ENCODE assay signal across 20 cellular contexts in the genomic region with DNA sequence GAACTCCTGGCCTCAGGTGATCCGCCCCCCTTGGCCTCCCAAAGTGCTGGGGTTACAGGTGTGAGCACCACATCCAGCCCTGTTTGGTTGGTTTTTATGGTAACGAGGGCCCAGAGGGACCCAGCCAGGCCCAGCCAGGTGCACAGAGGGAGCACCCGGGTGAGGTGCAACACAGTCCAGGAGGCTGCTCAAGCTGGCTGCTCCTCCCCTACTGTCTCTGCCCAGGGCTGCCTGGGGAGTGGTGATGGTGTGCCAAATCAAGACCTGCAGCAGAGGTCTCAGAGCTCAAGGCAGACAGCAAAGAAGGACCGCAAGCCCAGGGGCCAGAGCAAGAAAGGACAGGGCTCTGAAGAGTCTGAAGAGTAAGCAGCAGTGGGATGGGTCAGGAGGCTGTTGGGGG. TPM values are rescaled to one million over a fixed set of nuclear protein-coding genes. Genes with fewer than 3 reads are reported as not detected.
"Had no signal": no experiment of that assay in that cellular context is flagged by ENCODE, and none has a peak within 500 bp of the region (broad histone marks: within the 10 kb centered on the region; RNA-seq: fewer than 3 reads in every experiment).

No MANE protein-coding gene starts in this region.

- H3K4me1 Mint-ChIP-seq: activated naive CD4-positive, alpha-beta T cell treated with anti-CD3 and anti-CD28 coated beads, Interleukin-2, amount 50 U/mL, for 24 hours had no signal

- H3K27ac Mint-ChIP-seq: activated naive CD4-positive, alpha-beta T cell treated with anti-CD3 and anti-CD28 coated beads, Interleukin-2, amount 50 U/mL, for 24 hours; stimulated activated naive CD8-positive, alpha-beta T cell treated with anti-CD3 and anti-CD28 coated beads, Interleukin-15, Interleukin-2, amounts not matched to agents 100 ng/mL and 50 ng/mL, for 24 hours; T-helper 1 cell treated with Interleukin-12 subunit alpha and Interleukin-12 subunit beta and Interleukin-4 antibody, amounts not matched to agents 30 μg/mL and 1 μg/mL, for 36 hours had no signal

- H3K36me3 ChIP-seq: colonic mucosa, pancreas, upper lobe of left lung had no signal

- ATAC-seq: pancreas had no signal

- H3K27me3 ChIP-seq: colonic mucosa, pancreas, upper lobe of left lung had no signal

- FAIRE-seq: pancreas, TTC549 had no signal

- H3K9me3 ChIP-seq: colonic mucosa, pancreas, upper lobe of left lung had no signal

- DNase-seq: activated CD4-positive, alpha-beta T cell treated with anti-CD3 and anti-CD28 coated beads, Interleukin-2, amount 50 U/mL, for 4 hours; activated CD4-positive, CD25-positive, alpha-beta regulatory T cell treated with anti-CD3 and anti-CD28 coated beads, Interleukin-2, amount 50 U/mL, for 72 hours; activated effector memory CD4-positive, alpha-beta T cell treated with Interleukin-2 at 50 U/mL for 16 hours; activated T-cell treated with anti-CD3 and anti-CD28 coated beads, Interleukin-2, amount 50 U/mL, for 1 hour; caudate nucleus; colonic mucosa; effector CD4-positive, alpha-beta T cell; foreskin melanocyte; head of caudate nucleus; pancreas; stimulated activated CD4-positive, alpha-beta T cell treated with anti-CD3 and anti-CD28 coated beads, Interleukin-4, amount 100 ng/mL, for 24 hours; upper lobe of left lung had no signal

- H3K4me1 ChIP-seq: colonic mucosa, pancreas, upper lobe of left lung had no signal

- H3K27me3 Mint-ChIP-seq: activated naive CD4-positive, alpha-beta T cell treated with anti-CD3 and anti-CD28 coated beads, Interleukin-2, amount 50 U/mL, for 24 hours; stimulated activated naive CD8-positive, alpha-beta T cell treated with anti-CD3 and anti-CD28 coated beads, Interleukin-15, Interleukin-2, amounts not matched to agents 100 ng/mL and 50 ng/mL, for 24 hours had no signal

- H3K27ac ChIP-seq: colonic mucosa, pancreas, upper lobe of left lung had no signal

- H3K9me3 Mint-ChIP-seq: activated naive CD4-positive, alpha-beta T cell treated with anti-CD3 and anti-CD28 coated beads, Interleukin-2, amount 50 U/mL, for 24 hours; stimulated activated naive CD8-positive, alpha-beta T cell treated with anti-CD3 and anti-CD28 coated beads, Interleukin-15, Interleukin-2, amounts not matched to agents 100 ng/mL and 50 ng/mL, for 24 hours; T-helper 1 cell treated with Interleukin-12 subunit alpha and Interleukin-12 subunit beta and Interleukin-4 antibody, amounts not matched to agents 30 μg/mL and 1 μg/mL, for 36 hours had no signal

- H3K36me3 Mint-ChIP-seq: activated naive CD4-positive, alpha-beta T cell treated with anti-CD3 and anti-CD28 coated beads, Interleukin-2, amount 50 U/mL, for 24 hours had no signal

- H3K4me3 Mint-ChIP-seq: activated naive CD4-positive, alpha-beta T cell treated with anti-CD3 and anti-CD28 coated beads, Interleukin-2, amount 50 U/mL, for 24 hours; stimulated activated naive CD8-positive, alpha-beta T cell treated with anti-CD3 and anti-CD28 coated beads, Interleukin-15, Interleukin-2, amounts not matched to agents 100 ng/mL and 50 ng/mL, for 24 hours; T-helper 1 cell treated with Interleukin-12 subunit alpha and Interleukin-12 subunit beta and Interleukin-4 antibody, amounts not matched to agents 30 μg/mL and 1 μg/mL, for 36 hours had no signal

- H3K4me3 ChIP-seq: colonic mucosa, pancreas, upper lobe of left lung had no signal

RNA-seq across cellular contexts. Expression of gene TSGA10IP, which starts 1.4 kb away (rescaled TPM):
- total RNA-seq: colonic mucosa, kidney epithelial cell, liver, temporal lobe had no signal
- polyA plus RNA-seq: pancreas had no signal

RNA-seq across cellular contexts. Expression of gene FOSL1, which starts 46.5 kb away (rescaled TPM):
- total RNA-seq: temporal lobe had no signal
- polyA plus RNA-seq: neural cell had no signal
